20 cellular contexts compared by ENCODE assay signal in genomic region chrX:70481871-70482270, GRCh38. TPM values are rescaled to one million over a fixed set of nuclear protein-coding genes. Genes with fewer than 3 reads are reported as not detected.
DNase-seq lines count a peak whose midpoint lies in the region; ATAC-seq and TF ChIP-seq lines count a peak whose summit lies in the region.
"Had no signal": no experiment of that assay in that cellular context is flagged by ENCODE, and none has a peak within 500 bp of the region (broad histone marks: within the 10 kb centered on the region; RNA-seq: fewer than 3 reads in every experiment).

No MANE protein-coding gene starts in this region.

- H3K4me1 ChIP-seq in cardiac muscle cell (ENCODE audit: low read depth) (peaks cover 39% of the 10 kb centered on the region), heart right ventricle (peaks cover 2 to 52% (median 27%) of the 10 kb centered on the region in 9 donors)

- intact Hi-C loops in Right ventricle myocardium inferior (cut with DNase I) = no loop called here
- intact Hi-C loops in heart right ventricle (cut with DNase I) = loop anchor here in 2 of 10 donors (2.0 kb wide), 1 partner anchor 27 kb away; no protein-coding TSS in a partner anchor

- H3K4me3 Mint-ChIP-seq in nephron progenitor cell = no peak overlapping the region
- H3K4me3 Mint-ChIP-seq: activated CD4-positive, alpha-beta memory T cell treated with anti-CD3 and anti-CD28 coated beads, Interleukin-2, amount 10 ng/mL, durations not matched to agents 7 days and 5 days; CD4-positive, alpha-beta T cell had no signal

- peaks cover 43% of the 10 kb centered on the region for H3K36me3 Mint-ChIP-seq in nephron progenitor cell (ENCODE audit: low read depth)

- in situ Hi-C loops in GM13977 (cut with MboI; ENCODE audit: low pct_unique_long_range_greater_than_20kb, low sequenced_read_pairs, unreplicated experiment) = no loop called here

- H3K9me3 ChIP-seq in cardiac muscle cell (ENCODE audit: low read depth) (no peaks in the 10 kb centered on the region), heart right ventricle (no peaks in the 10 kb centered on the region)
- H3K9me3 ChIP-seq: A549, SJSA1, suprapubic skin had no signal

- WGBS in heart right ventricle, 2 donors = 28 to 40% methylated on average over 5 of the region's 5 CpGs

- peaks cover 70% of the 10 kb centered on the region for H3K4me1 Mint-ChIP-seq in nephron progenitor cell

- peaks cover 33% of the 10 kb centered on the region for H3K9me3 Mint-ChIP-seq in nephron progenitor cell
- H3K9me3 Mint-ChIP-seq: activated CD4-positive, alpha-beta memory T cell treated with anti-CD3 and anti-CD28 coated beads, Interleukin-2, amount 10 ng/mL, durations not matched to agents 7 days and 5 days; CD4-positive, alpha-beta T cell had no signal

- no peak for ATAC-seq in Right ventricle myocardium inferior
- ATAC-seq in heart right ventricle = peak in 1 of 8 donors; percentile 32
- no peak for ATAC-seq in HG03097 (IDR thresholded peaks at IDR 0.05; ENCODE audit: low FRiP score, unreplicated experiment)
- ATAC-seq: A549 had no signal

- H3K27me3 ChIP-seq in cardiac muscle cell = no peaks in the 10 kb centered on the region
- peaks cover 0 to 46% (median 0%) of the 10 kb centered on the region in 7 donors for H3K27me3 ChIP-seq in heart right ventricle
- H3K27me3 ChIP-seq: SJSA1, suprapubic skin had no signal

- no peak for TF ChIP-seq CTCF in cardiac muscle cell (IDR thresholded peaks at IDR 0.05; ENCODE audit: low read depth, low read length)
- no peak for TF ChIP-seq CTCF in heart right ventricle (IDR thresholded peaks at IDR 0.05)
- no peak for TF ChIP-seq CTCF in nephron progenitor cell (IDR thresholded peaks at IDR 0.05)
- no peak for TF ChIP-seq CTCF in GM13977 (IDR thresholded peaks at IDR 0.05; ENCODE audit: extremely low read depth, insufficient read depth, missing control alignments)

- H3K27ac Mint-ChIP-seq in nephron progenitor cell = peak overlapping the region; percentile 30
- H3K27ac Mint-ChIP-seq: activated CD4-positive, alpha-beta memory T cell treated with anti-CD3 and anti-CD28 coated beads, Interleukin-2, amount 10 ng/mL, durations not matched to agents 7 days and 5 days; CD4-positive, alpha-beta T cell had no signal

- H3K36me3 ChIP-seq in cardiac muscle cell (no peaks in the 10 kb centered on the region), heart right ventricle (peaks cover 0 to 4% (median 0%) of the 10 kb centered on the region in 9 donors)
- H3K36me3 ChIP-seq: suprapubic skin had no signal

- peaks cover 4% of the 10 kb centered on the region for H3K27me3 Mint-ChIP-seq in nephron progenitor cell (ENCODE audit: low read depth, poor library complexity)
- H3K27me3 Mint-ChIP-seq: activated CD4-positive, alpha-beta memory T cell treated with anti-CD3 and anti-CD28 coated beads, Interleukin-2, amount 10 ng/mL, durations not matched to agents 7 days and 5 days; CD4-positive, alpha-beta T cell had no signal

- H3K4me3 ChIP-seq in cardiac muscle cell (no peak overlapping the region), heart right ventricle (no peak overlapping the region)
- H3K4me3 ChIP-seq: A549, coronary artery, SJSA1, suprapubic skin had no signal

- H3K27ac ChIP-seq in cardiac muscle cell (peak overlapping the region; percentile 86), heart right ventricle (peak overlapping the region in 9 of 10 donors; percentile 54 to 83 (median 77))
- H3K27ac ChIP-seq: epithelial cell of prostate, SJSA1, suprapubic skin had no signal

- DNase-seq in cardiac muscle cell (ENCODE audit: low read depth in 1 of 2, low spot score in 1 of 2) (no peak), Right ventricle myocardium inferior (ENCODE audit: missing footprints) (no peak), heart right ventricle (no peak), nephron progenitor cell (no peak), AML-193 (lab: John Stamatoyannopoulos, UW) (no peak), GM13977 (ENCODE audit: low spot score) (no peak), T1000 (lab: John Stamatoyannopoulos, UW) (no peak)
- DNase-seq: activated CD4-positive, alpha-beta memory T cell treated with anti-CD3 and anti-CD28 coated beads, Interleukin-2, amount 10 ng/mL, durations not matched to agents 7 days and 5 days; amniotic stem cell; CD4-positive, alpha-beta T cell; GOT3 had no signal

RNA-seq across cellular contexts. Expression of gene DLG3, which starts 37.2 kb away (rescaled TPM):
- 34.1 and 50.1 TPM in 2 replicates for total RNA-seq in cardiac muscle cell
- polyA plus RNA-seq in cardiac muscle cell = 27.1 and 28.8 TPM in 2 replicates
- total RNA-seq in Right ventricle myocardium inferior = 9.5 TPM
- total RNA-seq in heart right ventricle = 10 to 100 TPM in 7 of 10 donors, 1 to 10 TPM in 3; 6.0 to 13.1 (median 10.9) TPM
- polyA plus RNA-seq in heart right ventricle = 1 to 10 TPM; 5.7 to 9.6 TPM

RNA-seq across cellular contexts. Expression of gene GDPD2, which starts 58.8 kb away (rescaled TPM):
- not detected in 2 replicates for total RNA-seq in cardiac muscle cell
- not detected in 2 replicates for polyA plus RNA-seq in cardiac muscle cell
- total RNA-seq in Right ventricle myocardium inferior = not detected
- not detected for total RNA-seq in heart right ventricle
- polyA plus RNA-seq in heart right ventricle = not detected
- total RNA-seq: CD4-positive, alpha-beta T cell; glomerular endothelial cell; M059J; NCI-H460 had no signal
